15 cellular contexts compared by ENCODE assay signal in genomic region chr1:180560868-180561600, GRCh38. TPM values are rescaled to one million over a fixed set of nuclear protein-coding genes. Genes with fewer than 3 reads are reported as not detected.
DNase-seq lines count a peak whose midpoint lies in the region; ATAC-seq and TF ChIP-seq lines count a peak whose summit lies in the region.
"Had no signal": no experiment of that assay in that cellular context is flagged by ENCODE, and none has a peak within 500 bp of the region (broad histone marks: within the 10 kb centered on the region; RNA-seq: fewer than 3 reads in every experiment).

No MANE protein-coding gene starts in this region.

- no peak for TF ChIP-seq POLR2A in transverse colon (IDR thresholded peaks at IDR 0.05)

- DNase-seq in NCI-H82 (lab: John Stamatoyannopoulos, UW) (peak; percentile 11), NCI-H82 treated with DMSO at 0.1 percent for 48 hours (lab: John Stamatoyannopoulos, UW; ENCODE audit: unreplicated experiment) (no peak), SJSA1 (ENCODE audit: low read depth in 1 of 2, low spot score in 2 of 2) (peak in 1 of 2 experiments; percentile 13), heart right ventricle (no peak), transverse colon (no peak), NCI-H2107 treated with DMSO at 0.1 percent for 48 hours (lab: John Stamatoyannopoulos, UW; ENCODE audit: unreplicated experiment) (no peak), NCI-H146 treated with DMSO at 0.1 percent for 48 hours (lab: John Stamatoyannopoulos, UW; ENCODE audit: unreplicated experiment) (no peak)
- DNase-seq: activated CD4-positive, alpha-beta memory T cell treated with anti-CD3 and anti-CD28 coated beads for 36 hours; anterior cingulate cortex; mesenchymal stem cell; ovary; SHP77 treated with DMSO at 0.1 percent for 48 hours; substantia nigra had no signal

- no peak for TF ChIP-seq CTCF in heart right ventricle (IDR thresholded peaks at IDR 0.05)
- no peak for TF ChIP-seq CTCF in transverse colon (IDR thresholded peaks at IDR 0.05)

- whole genome bisulfite sequencing in heart right ventricle, 2 donors = 37 to 46% methylated on average over 5 of the region's 5 CpGs
- 80 to 90% methylated on average over 3 to 5 of the region's 5 CpGs for WGBS in transverse colon (ENCODE audit: low coverage in 1 of 2), 2 donors

- H3K4me1 ChIP-seq in SJSA1 (replicated peaks) = peaks cover 34% of the 10 kb centered on the region
- H3K4me1 ChIP-seq in heart right ventricle = peaks cover 0 to 62% (median 37%) of the 10 kb centered on the region in 9 donors
- peaks cover 0 to 21% (median 14%) of the 10 kb centered on the region in 4 donors for H3K4me1 ChIP-seq in transverse colon

- H3K9me3 ChIP-seq in SJSA1 (replicated peaks) (no peaks in the 10 kb centered on the region), heart right ventricle (no peaks in the 10 kb centered on the region), transverse colon (no peaks in the 10 kb centered on the region)
- H3K9me3 ChIP-seq: ovary had no signal

- intact Hi-C loops in heart right ventricle (cut with DNase I) = loop anchor here in 3 of 10 donors (5.0 kb wide), 2 partner anchors 46 to 71 kb away; partner anchors contain the start of gene XPR1 (in 2 of the 3)
- intact Hi-C loops in transverse colon (cut with DNase I; ENCODE audit: low total_unique reads) = no loop called here

- no peak for TF ChIP-seq EP300 in transverse colon (IDR thresholded peaks at IDR 0.05; ENCODE audit: low read depth)

- H3K27me3 ChIP-seq in SJSA1 (replicated peaks) = no peaks in the 10 kb centered on the region
- H3K27me3 ChIP-seq in heart right ventricle = no peaks in the 10 kb centered on the region
- H3K27me3 ChIP-seq in transverse colon = no peaks in the 10 kb centered on the region
- H3K27me3 ChIP-seq: ovary had no signal

- H3K36me3 ChIP-seq in SJSA1 = no peaks in the 10 kb centered on the region
- H3K36me3 ChIP-seq in heart right ventricle = no peaks in the 10 kb centered on the region
- H3K36me3 ChIP-seq in transverse colon = no peaks in the 10 kb centered on the region
- H3K36me3 ChIP-seq: ovary had no signal

- in situ Hi-C loops in transverse colon (cut with MboI; ENCODE audit: low pct_ligation_motif_present in 1 of 4, low pct_unique_long_range_greater_than_20kb in 1 of 4, low sequenced_read_pairs in 3 of 4) = no loop called here

- H3K27ac ChIP-seq in SJSA1 (0 out of 2 replicates have a peak overlapping the region, but pooled peaks have one; percentile 3), heart right ventricle (peak overlapping the region; percentile 28 to 90 (median 77)), transverse colon (peak overlapping the region; percentile 54 to 69 (median 60))
- H3K27ac ChIP-seq: ovary had no signal

- H3K4me3 ChIP-seq in SJSA1 (no peak overlapping the region), heart right ventricle (no peak overlapping the region), transverse colon (no peak overlapping the region)
- H3K4me3 ChIP-seq: ovary had no signal

- peak in 6 of 8 donors; percentile 23 to 79 (median 38) for ATAC-seq in heart right ventricle
- ATAC-seq in GM19023 (IDR thresholded peaks at IDR 0.05; ENCODE audit: unreplicated experiment) = no peak
- ATAC-seq: activated T-helper 17 cell treated with anti-CD3 and anti-CD28 coated beads, Interleukin-2, amount 50 U/mL, for 72 hours had no signal

RNA-seq across cellular contexts. Expression of gene OVAAL, which starts 2.3 kb away (rescaled TPM):
- not detected in 2 replicates for total RNA-seq in SJSA1 (2014; rRNA removed; shearing (Covaris generic))
- total RNA-seq in heart right ventricle = 1 to 10 TPM in 9 of 10 donors, under 1 TPM in 1; 0.27 to 5.8 (median 2.7) TPM
- polyA plus RNA-seq in heart right ventricle = 1 to 10 TPM; 2.3 to 7.3 TPM
- total RNA-seq in transverse colon = under 1 TPM in 1 of 4 donors, not detected in 3; 0.41 TPM
- total RNA-seq: activated CD4-positive, alpha-beta memory T cell treated with anti-CD3 and anti-CD28 coated beads for 36 hours; activated T-helper 17 cell treated with anti-CD3 and anti-CD28 coated beads, Interleukin-2, amount 50 U/mL, for 72 hours; ovary had no signal
- polyA plus RNA-seq: ovary had no signal

RNA-seq across cellular contexts. Expression of gene ACBD6, which starts 58.7 kb away (rescaled TPM):
- 71.7 and 75.3 TPM in 2 replicates for total RNA-seq in SJSA1 (2014; rRNA removed; shearing (Covaris generic))
- total RNA-seq in heart right ventricle = 10 to 100 TPM; 16.2 to 24.7 (median 20.4) TPM
- 10 to 100 TPM; 27.9 to 30.0 TPM for polyA plus RNA-seq in heart right ventricle
- total RNA-seq in transverse colon = 10 to 100 TPM in 3 of 4 donors, 1 to 10 TPM in 1; 9.7 to 48.4 (median 38.6) TPM

Comparison
In these comparisons a context has a peak if more than half of its experiments do, and no peak if none do; other contexts are left out.
1. H3K27ac ChIP-seq: peak in every context shown above with its lines; median percentile 77 in heart right ventricle; 60 in transverse colon; 3 in SJSA1.